In genomic region chr13:27007166-27007565, GRCh38 we compare ENCODE assay signal across 9 cellular contexts.
DNase-seq lines count a peak whose midpoint lies in the region; ATAC-seq and TF ChIP-seq lines count a peak whose summit lies in the region.
"Had no signal": no experiment of that assay in that cellular context is flagged by ENCODE, and none has a peak within 500 bp of the region (broad histone marks: within the 10 kb centered on the region; RNA-seq: fewer than 3 reads in every experiment).

No MANE protein-coding gene starts in this region.

- H3K27ac Mint-ChIP-seq in CD14-positive monocyte (peak overlapping the region in 1 of 7 donors; percentile 3), endothelial cell (ENCODE audit: unreplicated experiment) (no peak overlapping the region), neural progenitor cell (no peak overlapping the region)

- H3K36me3 Mint-ChIP-seq in CD14-positive monocyte, result no peaks in the 10 kb centered on the region
- peaks cover 5% of the 10 kb centered on the region for H3K36me3 Mint-ChIP-seq in endothelial cell (ENCODE audit: low read depth, unreplicated experiment)
- no peaks in the 10 kb centered on the region for H3K36me3 Mint-ChIP-seq in neural progenitor cell

- no peaks in the 10 kb centered on the region for H3K79me2 ChIP-seq in neural progenitor cell (ENCODE audit: low read depth)

- no peaks in the 10 kb centered on the region for H3K36me3 ChIP-seq in neural progenitor cell

- H3K4me3 ChIP-seq in neural progenitor cell, result peak overlapping the region; percentile 51

- no peaks in the 10 kb centered on the region for H3F3A ChIP-seq in neural progenitor cell (ENCODE audit: low read depth)

- ATAC-seq in GM21576 (IDR thresholded peaks at IDR 0.05; ENCODE audit: unreplicated experiment), result no peak
- ATAC-seq in GM21447 (IDR thresholded peaks at IDR 0.05; ENCODE audit: unreplicated experiment), result no peak
- ATAC-seq in GM21786 (IDR thresholded peaks at IDR 0.05; ENCODE audit: unreplicated experiment), result no peak

- H3K4me2 ChIP-seq in neural progenitor cell, result peak overlapping the region; percentile 92

- peak overlapping the region; percentile 56 for H2AFZ ChIP-seq in neural progenitor cell (replicated peaks)

- peaks cover 30% of the 10 kb centered on the region for H3K27me3 ChIP-seq in neural progenitor cell

- H3K9me3 Mint-ChIP-seq in CD14-positive monocyte (peaks cover 0 to 5% (median 0%) of the 10 kb centered on the region in 7 donors), endothelial cell (ENCODE audit: unreplicated experiment) (no peaks in the 10 kb centered on the region), neural progenitor cell (no peaks in the 10 kb centered on the region)

- H3K4me1 ChIP-seq in neural progenitor cell, result peaks cover 19% of the 10 kb centered on the region

- no peak for DNase-seq in CD14-positive monocyte (ENCODE audit: low spot score)
- DNase-seq in NCI-H345 (lab: John Stamatoyannopoulos, UW), result peak; percentile 58
- no peak for DNase-seq in endothelial cell (ENCODE audit: low spot score)
- DNase-seq in neural progenitor cell (ENCODE audit: low spot score), result peak; percentile 17
- no peak for DNase-seq in 8988T

- H3K9ac ChIP-seq in neural progenitor cell, result no peak overlapping the region

- peaks cover 26 to 42% (median 41%) of the 10 kb centered on the region in 3 donors for H3K27me3 Mint-ChIP-seq in CD14-positive monocyte (ENCODE audit: low read depth in 3 of 3)
- H3K27me3 Mint-ChIP-seq in endothelial cell (ENCODE audit: unreplicated experiment), result peaks cover 11% of the 10 kb centered on the region
- H3K27me3 Mint-ChIP-seq in neural progenitor cell (ENCODE audit: insufficient read depth, low read depth), result peaks cover 12% of the 10 kb centered on the region

- intact Hi-C loops in CD14-positive monocyte (cut with micrococcal nuclease), result no loop called here

- H4K20me1 ChIP-seq in neural progenitor cell (ENCODE audit: low read depth), result no peaks in the 10 kb centered on the region

- H3K9me3 ChIP-seq in neural progenitor cell (ENCODE audit: low read depth), result no peaks in the 10 kb centered on the region

- no peak overlapping the region for H3K27ac ChIP-seq in neural progenitor cell
- H3K27ac ChIP-seq: skin epidermis had no signal

- TF ChIP-seq CTCF in CD14-positive monocyte (IDR thresholded peaks at IDR 0.05) (no peak), endothelial cell (IDR thresholded peaks at IDR 0.05; ENCODE audit: unreplicated experiment) (no peak), neural progenitor cell (IDR thresholded peaks at IDR 0.05) (no peak)

- H3K4me3 Mint-ChIP-seq in CD14-positive monocyte, result peak overlapping the region; percentile 54 to 69
- H3K4me3 Mint-ChIP-seq in endothelial cell (ENCODE audit: unreplicated experiment), result peak overlapping the region; percentile 25
- peak overlapping the region; percentile 60 for H3K4me3 Mint-ChIP-seq in neural progenitor cell

- H3K4me1 Mint-ChIP-seq in CD14-positive monocyte, result peaks cover 3% of the 10 kb centered on the region
- H3K4me1 Mint-ChIP-seq in endothelial cell (ENCODE audit: unreplicated experiment), result peaks cover 5% of the 10 kb centered on the region
- H3K4me1 Mint-ChIP-seq in neural progenitor cell, result peaks cover 14% of the 10 kb centered on the region

Comparison
In these comparisons a context has a peak if more than half of its experiments do, and no peak if none do; other contexts are left out.
1. DNase-seq: peak in NCI-H345 (single experiment) and neural progenitor cell (single experiment); none in CD14-positive monocyte (single experiment), endothelial cell (single experiment) and 8988T (single experiment).
2. Peak in every context shown above with its lines, with median percentiles within 50 percentile points of each other: H3K4me3 Mint-ChIP-seq.